10 cellular contexts compared by ENCODE assay signal in genomic region chr13:97226013-97226412, GRCh38. TPM values are rescaled to one million over a fixed set of nuclear protein-coding genes. Genes with fewer than 3 reads are reported as not detected.
DNase-seq lines count a peak whose midpoint lies in the region; ATAC-seq and TF ChIP-seq lines count a peak whose summit lies in the region.
"Had no signal": no experiment of that assay in that cellular context is flagged by ENCODE, and none has a peak within 500 bp of the region (broad histone marks: within the 10 kb centered on the region; RNA-seq: fewer than 3 reads in every experiment).

No MANE protein-coding gene starts in this region.

- peaks cover 33 to 58% of the 10 kb centered on the region in 2 donors for H3K4me1 ChIP-seq in thoracic aorta (ENCODE audit: control insufficient read depth in 1 of 2, low read depth in 2 of 2)

- H3K27ac ChIP-seq in thoracic aorta = peak overlapping the region; percentile 85 to 91

- H3K4me3 Mint-ChIP-seq in activated T-cell treated with anti-CD3 and anti-CD28 coated beads, Interleukin-2, amount 50 U/mL, for 24 hours = peak overlapping the region; percentile 83
- H3K4me3 Mint-ChIP-seq in activated naive CD8-positive, alpha-beta T cell = peak overlapping the region; percentile 94

- H3K4me3 ChIP-seq in thoracic aorta = peak overlapping the region; percentile 78

- no peaks in the 10 kb centered on the region for H3K9me3 Mint-ChIP-seq in activated T-cell treated with anti-CD3 and anti-CD28 coated beads, Interleukin-2, amount 50 U/mL, for 24 hours
- no peaks in the 10 kb centered on the region for H3K9me3 Mint-ChIP-seq in activated naive CD8-positive, alpha-beta T cell (ENCODE audit: low read depth)

- no peaks in the 10 kb centered on the region for H3K27me3 Mint-ChIP-seq in activated T-cell treated with anti-CD3 and anti-CD28 coated beads, Interleukin-2, amount 50 U/mL, for 24 hours
- H3K27me3 Mint-ChIP-seq in activated naive CD8-positive, alpha-beta T cell = no peaks in the 10 kb centered on the region

- H3K36me3 Mint-ChIP-seq in activated T-cell treated with anti-CD3 and anti-CD28 coated beads, Interleukin-2, amount 50 U/mL, for 24 hours (ENCODE audit: low read depth) = peaks cover 19% of the 10 kb centered on the region
- peaks cover 6% of the 10 kb centered on the region for H3K36me3 Mint-ChIP-seq in activated naive CD8-positive, alpha-beta T cell

- H3K27ac Mint-ChIP-seq in activated T-cell treated with anti-CD3 and anti-CD28 coated beads, Interleukin-2, amount 50 U/mL, for 24 hours = peak overlapping the region; percentile 86
- H3K27ac Mint-ChIP-seq in activated naive CD8-positive, alpha-beta T cell = peak overlapping the region; percentile 93

- no peaks in the 10 kb centered on the region for H3K36me3 ChIP-seq in thoracic aorta

- DNase-seq in activated T-cell treated with anti-CD3 and anti-CD28 coated beads, Interleukin-2, amount 50 U/mL, for 24 hours = no peak
- DNase-seq in activated T-cell treated with anti-CD3 and anti-CD28 coated beads for 4 hours (no peak), left kidney (ENCODE audit: low read depth, low spot score) (peak; percentile 66), thoracic aorta (ENCODE audit: low spot score) (no peak), NCI-H345 (lab: John Stamatoyannopoulos, UW) (no peak), ecto neural progenitor cell (ENCODE audit: low spot score) (no peak), UCSD-AML1 (lab: John Stamatoyannopoulos, UW; ENCODE audit: unreplicated experiment) (no peak)
- DNase-seq: hippocampal formation, MV-4-11 had no signal

- no peaks in the 10 kb centered on the region for H3K9me3 ChIP-seq in thoracic aorta

- H3K27me3 ChIP-seq in thoracic aorta (replicated peaks; ENCODE audit: insufficient read depth) = no peaks in the 10 kb centered on the region

- no peak for ATAC-seq in thoracic aorta (ENCODE audit: insufficient number of reproducible peaks, low FRiP score, low read depth)

- peaks cover 66% of the 10 kb centered on the region for H3K4me1 Mint-ChIP-seq in activated T-cell treated with anti-CD3 and anti-CD28 coated beads, Interleukin-2, amount 50 U/mL, for 24 hours (ENCODE audit: low read depth)
- peaks cover 68% of the 10 kb centered on the region for H3K4me1 Mint-ChIP-seq in activated naive CD8-positive, alpha-beta T cell (ENCODE audit: low read depth)

- no peak for TF ChIP-seq CTCF in thoracic aorta (IDR thresholded peaks at IDR 0.05)

RNA-seq across cellular contexts. Expression of gene MBNL2, which starts 3.9 kb away (rescaled TPM):
- total RNA-seq in thoracic aorta = 10 to 100 TPM; 59.6 to 67.7 TPM
